13 cellular contexts compared by ENCODE assay signal in the genomic region with DNA sequence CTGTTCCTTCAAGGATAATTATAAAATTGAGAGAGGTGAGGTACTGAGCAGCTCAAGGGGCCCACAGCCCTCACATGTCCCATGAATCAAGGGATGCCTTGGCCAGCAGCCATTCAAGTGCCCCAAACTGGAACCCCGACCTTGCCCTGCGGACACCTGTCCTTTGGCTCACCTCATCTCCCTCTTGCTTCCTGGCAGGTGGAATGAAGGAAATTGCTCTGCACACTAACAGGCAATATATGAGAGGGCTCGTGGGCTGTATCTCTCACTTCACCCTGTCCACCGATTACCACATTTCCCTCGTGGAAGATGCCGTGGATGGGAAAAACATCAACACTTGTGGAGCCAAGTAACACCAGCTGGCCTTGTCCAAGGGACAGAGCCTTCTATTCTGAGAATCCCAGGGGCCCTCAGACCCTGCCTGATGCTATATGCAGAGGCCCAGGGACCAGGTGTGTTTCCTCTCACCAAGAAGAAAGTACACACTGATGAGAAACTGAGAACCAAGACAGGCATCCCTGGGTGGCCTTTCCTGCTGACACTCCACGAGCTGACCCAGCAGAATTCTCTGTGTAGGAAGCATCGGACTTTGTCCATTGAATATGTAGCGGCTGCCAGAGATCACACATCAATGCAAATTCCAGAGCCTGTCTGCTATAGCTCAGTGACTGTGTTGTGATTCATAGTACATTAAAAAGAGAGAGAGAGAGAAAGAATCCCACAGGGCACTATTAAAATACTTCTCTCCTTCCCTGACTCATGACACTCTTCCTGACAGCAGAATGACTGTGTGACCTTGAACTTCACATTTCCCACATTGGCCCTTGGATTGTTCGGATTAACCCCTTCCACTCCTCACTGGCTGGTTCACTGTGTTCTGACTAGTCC.
A peak's percentile ranks its signal among the peaks of the same experiment; 100 is the strongest.
DNase-seq lines count a peak whose midpoint lies in the region; ATAC-seq and TF ChIP-seq lines count a peak whose summit lies in the region.
"Had no signal": no experiment of that assay in that cellular context is flagged by ENCODE, and none has a peak within 500 bp of the region (broad histone marks: within the 10 kb centered on the region; RNA-seq: fewer than 3 reads in every experiment).

No MANE protein-coding gene starts in this region.

- ATAC-seq in SK-N-SH treated with all-trans-retinoic acid at 6 μM for 48 hours = peak; percentile 81
- ATAC-seq in GM23338 = no peak

- peaks cover 15% of the 10 kb centered on the region for H3K9me2 ChIP-seq in GM23338 (ENCODE audit: insufficient read depth)

- H3K9me3 Mint-ChIP-seq in chondrocyte (ENCODE audit: low read depth) (no peaks in the 10 kb centered on the region), GM23338 (no peaks in the 10 kb centered on the region)
- H3K9me3 Mint-ChIP-seq: activated naive CD8-positive, alpha-beta T cell treated with anti-CD3 and anti-CD28 coated beads, Interleukin-2, amount 10 ng/mL, durations not matched to agents 7 days and 5 days had no signal

- H3K36me3 Mint-ChIP-seq in chondrocyte (ENCODE audit: low read depth) (no peaks in the 10 kb centered on the region), GM23338 (ENCODE audit: low read depth) (no peaks in the 10 kb centered on the region)
- H3K36me3 Mint-ChIP-seq: activated naive CD8-positive, alpha-beta T cell treated with anti-CD3 and anti-CD28 coated beads, Interleukin-2, amount 10 ng/mL, durations not matched to agents 7 days and 5 days had no signal

- H3K4me1 ChIP-seq in GM23338 (ENCODE audit: insufficient read depth) = no peaks in the 10 kb centered on the region

- peaks cover 23% of the 10 kb centered on the region for H3K4me1 Mint-ChIP-seq in chondrocyte (ENCODE audit: low read depth)
- peaks cover 10% of the 10 kb centered on the region for H3K4me1 Mint-ChIP-seq in GM23338

- H3K36me3 ChIP-seq in GM23338 (ENCODE audit: insufficient read depth) = no peaks in the 10 kb centered on the region
- H3K36me3 ChIP-seq: suprapubic skin had no signal

- H3K4me3 ChIP-seq in GM23338 = no peak overlapping the region
- H3K4me3 ChIP-seq: suprapubic skin had no signal

- no peaks in the 10 kb centered on the region for H3K27me3 ChIP-seq in GM23338 (ENCODE audit: insufficient read depth)
- H3K27me3 ChIP-seq: suprapubic skin had no signal

- H3K27me3 Mint-ChIP-seq in chondrocyte (ENCODE audit: low read depth) (no peaks in the 10 kb centered on the region), GM23338 (ENCODE audit: insufficient read depth, low read depth, poor library complexity) (peaks cover 2% of the 10 kb centered on the region)

- no peaks in the 10 kb centered on the region for H3F3A ChIP-seq in GM23338 (replicated peaks; ENCODE audit: low read depth)

- TF ChIP-seq CTCF in chondrocyte (IDR thresholded peaks at IDR 0.05) (no peak), GM23338 (conservative IDR thresholded peaks at IDR 0.05; ENCODE audit: low read depth in 2 of 2) (no peak)

- no peak overlapping the region for H3K4me3 Mint-ChIP-seq in chondrocyte (ENCODE audit: unreplicated experiment)
- no peak overlapping the region for H3K4me3 Mint-ChIP-seq in GM23338
- H3K4me3 Mint-ChIP-seq: activated naive CD8-positive, alpha-beta T cell treated with anti-CD3 and anti-CD28 coated beads, Interleukin-2, amount 10 ng/mL, durations not matched to agents 7 days and 5 days; neural crest cell had no signal

- no peak overlapping the region for H3K4me2 ChIP-seq in GM23338

- no peak overlapping the region for H3K27ac ChIP-seq in GM23338 (ENCODE audit: low read depth)
- H3K27ac ChIP-seq: suprapubic skin had no signal

- H4K20me1 ChIP-seq in GM23338 (replicated peaks; ENCODE audit: insufficient read depth) = no peaks in the 10 kb centered on the region

- DNase-seq in DMS53 (lab: John Stamatoyannopoulos, UW) (peak; percentile 40), foreskin melanocyte (peak; percentile 78), renal cortical epithelial cell (ENCODE audit: low read depth) (peak; percentile 97), iPS-NIHi7 (ENCODE audit: extremely low spot score) (no peak), chondrocyte (ENCODE audit: low spot score) (no peak), GM23338 (ENCODE audit: low spot score) (no peak)
- DNase-seq in activated CD4-positive, alpha-beta T cell treated with anti-CD3 and anti-CD28 coated beads, Interleukin-2, amount 50 U/mL, for 4 hours = no peak
- DNase-seq: activated naive CD8-positive, alpha-beta T cell treated with anti-CD3 and anti-CD28 coated beads, Interleukin-2, amount 10 ng/mL, durations not matched to agents 7 days and 5 days; DMS79 treated with DMSO at 0.1 percent for 48 hours; T-helper 9 cell had no signal

- H3K27ac Mint-ChIP-seq in chondrocyte (ENCODE audit: unreplicated experiment) (no peak overlapping the region), GM23338 (no peak overlapping the region)
- H3K27ac Mint-ChIP-seq: activated naive CD8-positive, alpha-beta T cell treated with anti-CD3 and anti-CD28 coated beads, Interleukin-2, amount 10 ng/mL, durations not matched to agents 7 days and 5 days had no signal

- H2AFZ ChIP-seq in GM23338 = no peak overlapping the region

- H3K79me2 ChIP-seq in GM23338 (replicated peaks; ENCODE audit: insufficient read depth) = no peaks in the 10 kb centered on the region

TF ChIP-seq in SK-N-SH treated with all-trans-retinoic acid at 6 μM for 48 hours, 23 proteins besides CTCF, POLR2A, EP300 and RAD21 (continues in another document):
- TF ChIP-seq, protein P1, sequence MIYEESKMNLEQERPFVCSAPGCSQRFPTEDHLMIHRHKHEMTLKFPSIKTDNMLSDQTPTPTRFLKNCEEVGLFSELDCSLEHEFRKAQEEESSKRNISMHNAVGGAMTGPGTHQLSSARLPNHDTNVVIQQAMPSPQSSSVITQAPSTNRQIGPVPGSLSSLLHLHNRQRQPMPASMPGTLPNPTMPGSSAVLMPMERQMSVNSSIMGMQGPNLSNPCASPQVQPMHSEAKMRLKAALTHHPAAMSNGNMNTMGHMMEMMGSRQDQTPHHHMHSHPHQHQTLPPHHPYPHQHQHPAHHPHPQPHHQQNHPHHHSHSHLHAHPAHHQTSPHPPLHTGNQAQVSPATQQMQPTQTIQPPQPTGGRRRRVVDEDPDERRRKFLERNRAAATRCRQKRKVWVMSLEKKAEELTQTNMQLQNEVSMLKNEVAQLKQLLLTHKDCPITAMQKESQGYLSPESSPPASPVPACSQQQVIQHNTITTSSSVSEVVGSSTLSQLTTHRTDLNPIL (CRISPR knock-in tag; IDR thresholded peaks at IDR 0.05; ENCODE audit: low read depth) = peak; percentile 80
- peak; percentile 59; the same call in 1 of the 2 replicates for TF ChIP-seq ZFP3 (CRISPR knock-in tag; IDR thresholded peaks at IDR 0.05)
- peak; percentile 98 for TF ChIP-seq ISL1 (CRISPR knock-in tag; IDR thresholded peaks at IDR 0.05)
- TF ChIP-seq, protein P2, sequence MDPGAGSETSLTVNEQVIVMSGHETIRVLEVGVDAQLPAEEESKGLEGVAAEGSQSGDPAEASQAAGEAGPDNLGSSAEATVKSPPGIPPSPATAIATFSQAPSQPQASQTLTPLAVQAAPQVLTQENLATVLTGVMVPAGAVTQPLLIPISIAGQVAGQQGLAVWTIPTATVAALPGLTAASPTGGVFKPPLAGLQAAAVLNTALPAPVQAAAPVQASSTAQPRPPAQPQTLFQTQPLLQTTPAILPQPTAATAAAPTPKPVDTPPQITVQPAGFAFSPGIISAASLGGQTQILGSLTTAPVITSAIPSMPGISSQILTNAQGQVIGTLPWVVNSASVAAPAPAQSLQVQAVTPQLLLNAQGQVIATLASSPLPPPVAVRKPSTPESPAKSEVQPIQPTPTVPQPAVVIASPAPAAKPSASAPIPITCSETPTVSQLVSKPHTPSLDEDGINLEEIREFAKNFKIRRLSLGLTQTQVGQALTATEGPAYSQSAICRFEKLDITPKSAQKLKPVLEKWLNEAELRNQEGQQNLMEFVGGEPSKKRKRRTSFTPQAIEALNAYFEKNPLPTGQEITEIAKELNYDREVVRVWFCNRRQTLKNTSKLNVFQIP (CRISPR knock-in tag; IDR thresholded peaks at IDR 0.05; ENCODE audit: borderline replicate concordance, low read depth) = no peak

TF ChIP-seq in GM23338, 12 proteins besides CTCF, POLR2A, EP300 and RAD21 (continues in another document):
- TF ChIP-seq POLR2AphosphoS5 (IDR thresholded peaks at IDR 0.05; ENCODE audit: low read depth) (no peak), ZNF114 (CRISPR knock-in tag; IDR thresholded peaks at IDR 0.05) (no peak)

Comparison
In these comparisons a context has a peak if more than half of its experiments do, and no peak if none do; other contexts are left out.
1. DNase-seq: peak in DMS53 (single experiment), foreskin melanocyte (single experiment) and renal cortical epithelial cell (single experiment); none in iPS-NIHi7 (single experiment), chondrocyte (single experiment), activated CD4-positive, alpha-beta T cell treated with anti-CD3 and anti-CD28 coated beads, Interleukin-2, amount 50 U/mL, for 4 hours (0 of 2) and GM23338 (single experiment).